Comparison of ENCODE assay signal across 13 cellular contexts in the genomic region with DNA sequence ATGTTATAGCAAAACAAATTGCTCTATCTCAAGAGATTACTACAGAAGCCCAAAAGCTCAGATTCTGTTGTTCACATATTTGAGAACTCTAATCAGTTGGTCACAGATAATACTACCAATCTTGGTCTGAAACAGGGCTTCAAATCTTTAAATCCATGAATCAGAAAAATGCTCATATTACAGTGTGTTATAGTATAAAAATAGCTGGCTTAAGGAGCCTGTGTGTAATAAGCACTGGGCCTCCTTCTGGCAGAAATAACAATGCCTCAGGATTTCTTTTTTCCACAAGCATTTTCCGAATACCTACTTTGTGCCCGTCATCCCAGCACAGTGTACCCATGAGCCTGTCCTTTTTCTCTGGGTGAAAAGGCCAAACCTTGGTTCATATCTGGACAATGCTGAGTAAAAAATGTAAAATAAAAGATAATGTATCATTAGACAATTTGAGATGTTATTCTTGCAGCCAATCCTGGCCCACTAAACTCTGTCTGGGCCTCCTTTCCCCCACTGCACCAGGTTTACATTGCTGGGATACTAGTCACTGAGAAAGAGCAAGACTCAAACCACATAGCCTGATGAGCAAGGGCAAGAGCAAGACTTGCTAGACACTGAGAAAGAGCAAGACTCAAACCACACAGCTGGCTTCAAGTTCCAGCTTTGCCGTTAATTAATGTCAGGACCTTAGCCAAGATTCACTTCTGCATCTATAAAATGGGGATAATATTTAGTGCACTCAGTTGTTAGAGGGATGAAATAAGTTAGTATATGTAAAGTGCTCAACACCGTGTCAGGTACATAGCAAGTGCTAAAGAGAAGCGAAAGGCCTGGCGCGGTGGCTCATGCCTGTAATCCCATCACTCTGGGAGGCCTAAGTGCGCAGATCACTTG. TPM values are rescaled to one million over a fixed set of nuclear protein-coding genes. Genes with fewer than 3 reads are reported as not detected.
DNase-seq lines count a peak whose midpoint lies in the region; ATAC-seq, FAIRE-seq and TF ChIP-seq lines count a peak whose summit lies in the region.
"Had no signal": no experiment of that assay in that cellular context is flagged by ENCODE, and none has a peak within 500 bp of the region (broad histone marks: within the 10 kb centered on the region; RNA-seq: fewer than 3 reads in every experiment).

No MANE protein-coding gene starts in this region.

- no peaks in the 10 kb centered on the region for H3K36me3 ChIP-seq in CD8-positive, alpha-beta T cell (ENCODE audit: insufficient read depth, low read length)
- H3K36me3 ChIP-seq in KMS-11 (ENCODE audit: insufficient read depth) (no peaks in the 10 kb centered on the region; the same call in 1 of the 2 replicates), astrocyte (ENCODE audit: insufficient read depth, low read length) (peaks cover 4% of the 10 kb centered on the region), hepatocyte (replicated peaks; ENCODE audit: insufficient read depth, low read depth) (no peaks in the 10 kb centered on the region)

- intact Hi-C loops in CD8-positive, alpha-beta T cell (cut with DNase I, micrococcal nuclease) = no loop called here

- H3K27ac Mint-ChIP-seq in CD8-positive, alpha-beta T cell = no peak overlapping the region
- peak overlapping the region; percentile 96 for H3K27ac Mint-ChIP-seq in astrocyte (ENCODE audit: unreplicated experiment)
- peak overlapping the region in 8 of 10 donors; percentile 19 to 86 (median 44) for H3K27ac Mint-ChIP-seq in naive thymus-derived CD8-positive, alpha-beta T cell

- ATAC-seq in CD8-positive, alpha-beta T cell = no peak
- no peak for ATAC-seq in naive thymus-derived CD8-positive, alpha-beta T cell
- ATAC-seq in GM21423 (IDR thresholded peaks at IDR 0.05; ENCODE audit: unreplicated experiment) (no peak), HG03139 (IDR thresholded peaks at IDR 0.05; ENCODE audit: unreplicated experiment) (no peak)

- no peaks in the 10 kb centered on the region for H3K9me2 ChIP-seq in hepatocyte (replicated peaks; ENCODE audit: insufficient read depth)

- peaks cover 53% of the 10 kb centered on the region for H3K36me3 Mint-ChIP-seq in CD8-positive, alpha-beta T cell
- H3K36me3 Mint-ChIP-seq in astrocyte (ENCODE audit: low read depth, unreplicated experiment) = peaks cover 8% of the 10 kb centered on the region
- peaks cover 10 to 31% (median 13%) of the 10 kb centered on the region in 3 donors for H3K36me3 Mint-ChIP-seq in naive thymus-derived CD8-positive, alpha-beta T cell

- H3K4me3 ChIP-seq in CD8-positive, alpha-beta T cell (ENCODE audit: low read depth, low read length) = no peak overlapping the region
- H3K4me3 ChIP-seq in KMS-11 (IDR thresholded peaks at IDR 0.05; ENCODE audit: insufficient read depth, low read depth, low read length) = no peak overlapping the region
- H3K4me3 ChIP-seq in astrocyte (ENCODE audit: insufficient read depth, low read depth, low read length) = peak overlapping the region; percentile 11
- no peak overlapping the region for H3K4me3 ChIP-seq in hepatocyte

- DNase-seq in CD8-positive, alpha-beta T cell = no peak
- DNase-seq in astrocyte (ENCODE audit: low read depth) (peak; percentile 97), hepatocyte (ENCODE audit: low spot score) (no peak), NCI-H524 (lab: John Stamatoyannopoulos, UW) (no peak)
- no peak for DNase-seq in naive thymus-derived CD8-positive, alpha-beta T cell
- DNase-seq: DMS79, NCI-H1092 treated with DMSO at 0.1 percent for 48 hours had no signal

- H4K20me1 ChIP-seq in KMS-11 (ENCODE audit: insufficient read depth) (peaks cover 20% of the 10 kb centered on the region), astrocyte (ENCODE audit: insufficient read depth, low read length) (peaks cover 56% of the 10 kb centered on the region), hepatocyte (ENCODE audit: insufficient read depth, poor library complexity, severe bottlenecking) (peaks cover 20% of the 10 kb centered on the region)

- no peaks in the 10 kb centered on the region for H3K27me3 ChIP-seq in CD8-positive, alpha-beta T cell (ENCODE audit: insufficient read depth, low read length)
- H3K27me3 ChIP-seq in KMS-11 (ENCODE audit: insufficient read depth, low read depth) (no peaks in the 10 kb centered on the region), astrocyte (ENCODE audit: insufficient read depth, low read length) (no peaks in the 10 kb centered on the region), hepatocyte (no peaks in the 10 kb centered on the region)

- TF ChIP-seq CTCF in CD8-positive, alpha-beta T cell (IDR thresholded peaks at IDR 0.05) = no peak
- TF ChIP-seq CTCF in KMS-11 (conservative IDR thresholded peaks at IDR 0.05; ENCODE audit: low read depth, low read length) = no peak
- TF ChIP-seq CTCF in astrocyte (IDR thresholded peaks at IDR 0.05; ENCODE audit: insufficient read depth, low read depth, low read length) = peak; percentile 4
- TF ChIP-seq CTCF in hepatocyte (IDR thresholded peaks at IDR 0.05; ENCODE audit: poor library complexity) = no peak

- CTCF ChIA-PET in CD8-positive, alpha-beta T cell (lab: Charles Lee) = interaction anchor here (1.2 kb wide), 1 partner anchor 12 kb away, joined by 3 read pairs; no protein-coding TSS in a partner anchor

- H3K9me3 Mint-ChIP-seq in CD8-positive, alpha-beta T cell = peaks cover 10% of the 10 kb centered on the region
- peaks cover 3% of the 10 kb centered on the region for H3K9me3 Mint-ChIP-seq in astrocyte (ENCODE audit: unreplicated experiment)
- peaks cover 0 to 12% (median 6%) of the 10 kb centered on the region in 9 donors for H3K9me3 Mint-ChIP-seq in naive thymus-derived CD8-positive, alpha-beta T cell

- H2AFZ ChIP-seq in KMS-11 (ENCODE audit: low read depth) (no peak overlapping the region), astrocyte (ENCODE audit: low read depth, low read length) (no peak overlapping the region), hepatocyte (no peak overlapping the region)

- H3K9me3 ChIP-seq in CD8-positive, alpha-beta T cell (ENCODE audit: low read length) = no peaks in the 10 kb centered on the region
- no peaks in the 10 kb centered on the region for H3K9me3 ChIP-seq in astrocyte (ENCODE audit: insufficient read depth, low read depth, low read length)
- no peaks in the 10 kb centered on the region for H3K9me3 ChIP-seq in hepatocyte (ENCODE audit: low read depth)

- H3K79me2 ChIP-seq in KMS-11 (ENCODE audit: insufficient read depth, low read depth) = peaks cover 78% of the 10 kb centered on the region
- H3K79me2 ChIP-seq in astrocyte (ENCODE audit: insufficient read depth, low read length) = peaks cover 75% of the 10 kb centered on the region
- H3K79me2 ChIP-seq in hepatocyte = peaks cover 76% of the 10 kb centered on the region

- FAIRE-seq in astrocyte (lab: Jason Lieb, UNC) = no peak
- FAIRE-seq: H1 had no signal

- 97% methylated on average over 8 of the region's 8 CpGs for WGBS in hepatocyte (ENCODE audit: low lambda C conversion rate, missing lambda C conversion rate)

- H3K4me2 ChIP-seq in KMS-11 (peak overlapping the region; percentile 7; the same call in 1 of the 2 replicates), astrocyte (ENCODE audit: low read length) (peak overlapping the region; percentile 68), hepatocyte (no peak overlapping the region)

- H3K4me1 ChIP-seq in CD8-positive, alpha-beta T cell (ENCODE audit: insufficient read depth, low read length) = peaks cover 30% of the 10 kb centered on the region
- peaks cover 82% of the 10 kb centered on the region for H3K4me1 ChIP-seq in KMS-11 (ENCODE audit: low read depth, poor library complexity, severe bottlenecking)
- peaks cover 22% of the 10 kb centered on the region for H3K4me1 ChIP-seq in astrocyte (ENCODE audit: insufficient read depth, low read length)
- peaks cover 9% of the 10 kb centered on the region for H3K4me1 ChIP-seq in hepatocyte (ENCODE audit: insufficient read depth)

- H3K4me1 Mint-ChIP-seq in CD8-positive, alpha-beta T cell (ENCODE audit: low read depth) = peaks cover 59% of the 10 kb centered on the region
- H3K4me1 Mint-ChIP-seq in astrocyte (ENCODE audit: low read depth, unreplicated experiment) = peaks cover 44% of the 10 kb centered on the region
- peaks cover 23 to 66% (median 62%) of the 10 kb centered on the region in 4 donors for H3K4me1 Mint-ChIP-seq in naive thymus-derived CD8-positive, alpha-beta T cell

- no peaks in the 10 kb centered on the region for H3K27me3 Mint-ChIP-seq in CD8-positive, alpha-beta T cell (ENCODE audit: low read depth)
- no peaks in the 10 kb centered on the region for H3K27me3 Mint-ChIP-seq in astrocyte (ENCODE audit: low read depth, unreplicated experiment)
- H3K27me3 Mint-ChIP-seq in naive thymus-derived CD8-positive, alpha-beta T cell = no peaks in the 10 kb centered on the region

- H3K27ac ChIP-seq in CD8-positive, alpha-beta T cell (ENCODE audit: low read depth, low read length) = no peak overlapping the region
- no peak overlapping the region; the same call in 1 of the 2 replicates for H3K27ac ChIP-seq in KMS-11
- peak overlapping the region; percentile 81 for H3K27ac ChIP-seq in astrocyte (ENCODE audit: low read depth, low read length)
- H3K27ac ChIP-seq in hepatocyte = no peak overlapping the region
- H3K27ac ChIP-seq: VCaP had no signal

- POLR2A ChIA-PET in CD8-positive, alpha-beta T cell (lab: Charles Lee) = interaction anchor here (1.1 to 1.5 kb wide), 2 partner anchors 15 to 18 kb away, joined by 3 to 5 read pairs; no protein-coding TSS in a partner anchor
- POLR2A ChIA-PET in naive thymus-derived CD8-positive, alpha-beta T cell (lab: Charles Lee) = interaction anchor here (5.5 kb wide), 1 partner anchor 17 kb away, joined by 63 read pairs; a partner anchor contains a TSS

- peak overlapping the region; percentile 43 for H3K4me3 Mint-ChIP-seq in CD8-positive, alpha-beta T cell
- peak overlapping the region; percentile 54 for H3K4me3 Mint-ChIP-seq in astrocyte (ENCODE audit: unreplicated experiment)
- peak overlapping the region in 6 of 10 donors; percentile 5 to 55 (median 39) for H3K4me3 Mint-ChIP-seq in naive thymus-derived CD8-positive, alpha-beta T cell

- H3K9ac ChIP-seq in KMS-11 = no peak overlapping the region
- peak overlapping the region; percentile 61 for H3K9ac ChIP-seq in astrocyte (ENCODE audit: low read length)

RNA-seq across cellular contexts. Expression of a gene that starts 17.0 kb away (rescaled TPM):
- total RNA-seq in CD8-positive, alpha-beta T cell = 100 to 1,000 TPM; 221 to 238 TPM
- 275 and 278 TPM in 2 replicates for total RNA-seq in astrocyte
- total RNA-seq in naive thymus-derived CD8-positive, alpha-beta T cell = 100 to 1,000 TPM; 219 to 251 TPM
- polyA plus RNA-seq in naive thymus-derived CD8-positive, alpha-beta T cell = 100 to 1,000 TPM in 2 of 3 donors, 10 to 100 TPM in 1; 93.2 to 132 (median 115) TPM
- total RNA-seq in hepatocyte = 103 and 104 TPM in 2 replicates
- polyA plus RNA-seq in hepatocyte = 57.4 and 65.8 TPM in 2 replicates

RNA-seq across cellular contexts. Expression of a gene that starts 57.4 kb away (rescaled TPM):
- total RNA-seq in CD8-positive, alpha-beta T cell = not detected
- 0.20 and 0.24 TPM in 2 replicates for total RNA-seq in astrocyte
- total RNA-seq in naive thymus-derived CD8-positive, alpha-beta T cell = not detected
- under 1 TPM in 1 of 3 donors, not detected in 2; 0.03 TPM for polyA plus RNA-seq in naive thymus-derived CD8-positive, alpha-beta T cell
- 0.08 and 0.70 TPM in 2 replicates for total RNA-seq in hepatocyte
- polyA plus RNA-seq in hepatocyte = 0.33 TPM in 1 of 2 replicates, not detected in the other
- total RNA-seq: mononuclear cell had no signal
